In genomic region chr13:91399189-91400093, GRCh38 we compare ENCODE assay signal across 8 cellular contexts. TPM values are rescaled to one million over a fixed set of nuclear protein-coding genes. Genes with fewer than 3 reads are reported as not detected.
DNase-seq lines count a peak whose midpoint lies in the region; ATAC-seq and TF ChIP-seq lines count a peak whose summit lies in the region.

No MANE protein-coding gene starts in this region.

- H3K9ac ChIP-seq in OCI-LY1 (ENCODE audit: low read length) = peak overlapping the region; percentile 46; the same call in 1 of the 2 replicates

- H3K9me2 ChIP-seq in OCI-LY1 (ENCODE audit: low read depth, low read length) = no peaks in the 10 kb centered on the region

- H3K9me3 ChIP-seq in OCI-LY1 (ENCODE audit: low read length) = no peaks in the 10 kb centered on the region

- H3K36me3 ChIP-seq in OCI-LY1 (ENCODE audit: insufficient read depth, low read length) = no peaks in the 10 kb centered on the region

- no peak overlapping the region for H3K27ac ChIP-seq in OCI-LY1 (ENCODE audit: low read depth, low read length, poor library complexity, severe bottlenecking)

- ATAC-seq in left cardiac atrium (peak; percentile 9 to 11), sciatic nerve (peak; percentile 33)

- H3K4me2 ChIP-seq in OCI-LY1 (ENCODE audit: low read length) = peak overlapping the region; percentile 92

- no peaks in the 10 kb centered on the region for H3K79me2 ChIP-seq in OCI-LY1 (ENCODE audit: insufficient read depth, low read length)

- DNase-seq in stimulated activated CD4-positive, alpha-beta T cell treated with anti-CD3 and anti-CD28 coated beads, Interleukin-15, amount 100 ng/mL, for 24 hours = peak; percentile 12
- DNase-seq in stimulated activated CD4-positive, alpha-beta T cell treated with anti-CD3 and anti-CD28 coated beads, Interleukin-4, amount 100 ng/mL, for 4 hours = no peak
- DNase-seq in left cardiac atrium (peak; percentile 19), sciatic nerve (ENCODE audit: low spot score) (no peak), NCI-H1417 treated with DMSO at 0.1 percent for 48 hours (lab: John Stamatoyannopoulos, UW) (no peak), NCI-H524 (lab: John Stamatoyannopoulos, UW) (no peak), DMS79 (lab: John Stamatoyannopoulos, UW) (no peak)

- peak overlapping the region; percentile 64 for H3K4me3 ChIP-seq in OCI-LY1 (ENCODE audit: low read depth, low read length, poor library complexity, severe bottlenecking)

- peaks cover 26% of the 10 kb centered on the region for H3K4me1 ChIP-seq in OCI-LY1 (ENCODE audit: insufficient read depth, low read length, severe bottlenecking)

- no peaks in the 10 kb centered on the region for H3K27me3 ChIP-seq in OCI-LY1 (ENCODE audit: insufficient read depth, low read length)

- intact Hi-C loops in left cardiac atrium (cut with DNase I) = no loop called here
- intact Hi-C loops in sciatic nerve (cut with DNase I) = no loop called here

- H2AFZ ChIP-seq in OCI-LY1 (ENCODE audit: low read length) = no peak overlapping the region

- H3F3A ChIP-seq in OCI-LY1 (ENCODE audit: insufficient read depth, low read length) = no peaks in the 10 kb centered on the region

- H4K20me1 ChIP-seq in OCI-LY1 (ENCODE audit: insufficient read depth, low read length) = no peaks in the 10 kb centered on the region

- TF ChIP-seq CTCF in OCI-LY1 (IDR thresholded peaks at IDR 0.05; ENCODE audit: low read length) = no peak

RNA-seq across cellular contexts. Expression of gene GPC5, which starts 1.0 kb away (rescaled TPM):
- total RNA-seq in left cardiac atrium (1 to 10 TPM; 1.8 to 3.0 TPM), sciatic nerve (2.5 TPM)

RNA-seq across cellular contexts. Expression of gene MIR17HG, which starts 52.0 kb away (rescaled TPM):
- total RNA-seq in left cardiac atrium = 1 to 10 TPM; 1.7 to 2.6 TPM
- 6.4 TPM for total RNA-seq in sciatic nerve

Comparison
In these comparisons a context has a peak if more than half of its experiments do, and no peak if none do; other contexts are left out.
1. DNase-seq: peak in stimulated activated CD4-positive, alpha-beta T cell treated with anti-CD3 and anti-CD28 coated beads, Interleukin-15, amount 100 ng/mL, for 24 hours (single experiment) and left cardiac atrium (single experiment); none in stimulated activated CD4-positive, alpha-beta T cell treated with anti-CD3 and anti-CD28 coated beads, Interleukin-4, amount 100 ng/mL, for 4 hours (0 of 2), sciatic nerve (single experiment), NCI-H1417 treated with DMSO at 0.1 percent for 48 hours (single experiment), NCI-H524 (0 of 2) and DMS79 (single experiment).